Comparison of ENCODE assay signal across 26 cellular contexts in genomic region chr6:168603234-168603633, GRCh38.
"Had no signal": no experiment of that assay in that cellular context is flagged by ENCODE, and none has a peak within 500 bp of the region (broad histone marks: within the 10 kb centered on the region; RNA-seq: fewer than 3 reads in every experiment).

No MANE protein-coding gene starts in this region.

- H3K4me3 Mint-ChIP-seq: activated B cell treated with CpG ODN at 0.5 μM for 24 hours; activated CD4-positive, alpha-beta T cell treated with anti-CD3 and anti-CD28 coated beads, Interleukin-2, amount 10 ng/mL, durations not matched to agents 24 days and 14 days; activated CD8-positive, alpha-beta memory T cell treated with anti-CD3 and anti-CD28 coated beads, Interleukin-2, amount 10 ng/mL, durations not matched to agents 7 days and 5 days; activated naive CD8-positive, alpha-beta T cell treated with anti-CD3 and anti-CD28 coated beads, Interleukin-2, amount 50 U/mL, for 24 hours; activated T-cell treated with anti-CD3 and anti-CD28 coated beads, Interleukin-2, amount 50 U/mL, for 24 hours; activated T-helper 1 cell treated with anti-CD3 and anti-CD28 coated beads, Interleukin-12 subunit alpha, Interleukin-12 subunit beta, Interleukin-2, Interleukin-4 antibody, amounts not matched to agents 30 ng/mL and 10 ng/mL and 1 ng/mL, durations not matched to agents 14 hours and 24 hours and 36 hours; T-cell had no signal

- H3K27ac Mint-ChIP-seq: activated B cell treated with CpG ODN at 0.5 μM for 24 hours; activated CD4-positive, alpha-beta T cell treated with anti-CD3 and anti-CD28 coated beads, Interleukin-2, amount 10 ng/mL, durations not matched to agents 24 days and 14 days; activated CD8-positive, alpha-beta memory T cell treated with anti-CD3 and anti-CD28 coated beads, Interleukin-2, amount 10 ng/mL, durations not matched to agents 7 days and 5 days; activated naive CD4-positive, alpha-beta T cell treated with anti-CD3 and anti-CD28 coated beads, Interleukin-2, amount 50 U/mL, for 72 hours; activated naive CD8-positive, alpha-beta T cell treated with anti-CD3 and anti-CD28 coated beads, Interleukin-2, amount 50 U/mL, for 24 hours; activated T-cell treated with anti-CD3 and anti-CD28 coated beads, Interleukin-2, amount 50 U/mL, for 24 hours; activated T-helper 1 cell treated with anti-CD3 and anti-CD28 coated beads, Interleukin-12 subunit alpha, Interleukin-12 subunit beta, Interleukin-2, Interleukin-4 antibody, amounts not matched to agents 30 ng/mL and 10 ng/mL and 1 ng/mL, durations not matched to agents 14 hours and 24 hours and 36 hours; T-cell had no signal

- H3K27me3 Mint-ChIP-seq: activated B cell treated with CpG ODN at 0.5 μM for 24 hours; activated CD4-positive, alpha-beta T cell treated with anti-CD3 and anti-CD28 coated beads, Interleukin-2, amount 10 ng/mL, durations not matched to agents 24 days and 14 days; activated CD8-positive, alpha-beta memory T cell treated with anti-CD3 and anti-CD28 coated beads, Interleukin-2, amount 10 ng/mL, durations not matched to agents 7 days and 5 days had no signal

- H3K36me3 Mint-ChIP-seq: activated CD8-positive, alpha-beta memory T cell treated with anti-CD3 and anti-CD28 coated beads, Interleukin-2, amount 10 ng/mL, durations not matched to agents 7 days and 5 days; activated naive CD4-positive, alpha-beta T cell treated with anti-CD3 and anti-CD28 coated beads, Interleukin-2, amount 50 U/mL, for 72 hours; T-cell had no signal

- H3K4me1 Mint-ChIP-seq: activated B cell treated with CpG ODN at 0.5 μM for 24 hours; activated CD4-positive, alpha-beta T cell treated with anti-CD3 and anti-CD28 coated beads, Interleukin-2, amount 10 ng/mL, durations not matched to agents 24 days and 14 days; activated CD8-positive, alpha-beta memory T cell treated with anti-CD3 and anti-CD28 coated beads, Interleukin-2, amount 10 ng/mL, durations not matched to agents 7 days and 5 days; activated naive CD8-positive, alpha-beta T cell treated with anti-CD3 and anti-CD28 coated beads, Interleukin-2, amount 50 U/mL, for 24 hours; T-cell had no signal

- ATAC-seq: activated CD8-positive, alpha-beta memory T cell treated with anti-CD3 and anti-CD28 coated beads, Interleukin-2, amount 10 ng/mL, durations not matched to agents 7 days and 5 days; activated naive CD4-positive, alpha-beta T cell treated with anti-CD3 and anti-CD28 coated beads, Interleukin-2, amount 50 U/mL, for 72 hours; activated naive CD8-positive, alpha-beta T cell treated with anti-CD3 and anti-CD28 coated beads, Interleukin-2, amount 50 U/mL, for 24 hours; K562; T-cell had no signal

- H3K9me3 Mint-ChIP-seq: activated naive CD8-positive, alpha-beta T cell treated with anti-CD3 and anti-CD28 coated beads, Interleukin-2, amount 50 U/mL, for 24 hours; activated T-cell treated with anti-CD3 and anti-CD28 coated beads, Interleukin-2, amount 50 U/mL, for 24 hours had no signal

- DNase-seq: activated B cell treated with CpG ODN at 0.5 μM for 24 hours; activated CD4-positive, alpha-beta T cell treated with anti-CD3 and anti-CD28 coated beads for 1 hour; activated CD4-positive, alpha-beta T cell treated with anti-CD3 and anti-CD28 coated beads, Interleukin-2, amount 10 ng/mL, durations not matched to agents 24 days and 14 days; activated CD4-positive, alpha-beta T cell treated with anti-CD3 and anti-CD28 coated beads, Interleukin-2, amount 50 U/mL, for 48 hours; activated CD8-positive, alpha-beta memory T cell treated with anti-CD3 and anti-CD28 coated beads, Interleukin-2, amount 10 ng/mL, durations not matched to agents 7 days and 5 days; activated effector memory CD4-positive, alpha-beta T cell treated with Interleukin-2 at 50 U/mL for 16 hours; activated naive CD4-positive, alpha-beta T cell; activated naive CD8-positive, alpha-beta T cell treated with anti-CD3 and anti-CD28 coated beads, Interleukin-2, amount 50 U/mL, for 24 hours; activated T-cell treated with anti-CD3 and anti-CD28 coated beads, Interleukin-2, amount 50 U/mL, for 24 hours; amygdala; brain microvascular endothelial cell; Karpas-422; MM.1S; NCI-H146; NCI-H187 treated with DMSO at 0.1 percent for 48 hours; NCI-H2081 treated with DMSO at 0.1 percent for 48 hours; NCI-H446; NCI-H526 treated with DMSO at 0.1 percent for 48 hours; Peyer's patch; SHP77; T-cell; T-helper 2 cell; T1000 had no signal
